In the genomic region with DNA sequence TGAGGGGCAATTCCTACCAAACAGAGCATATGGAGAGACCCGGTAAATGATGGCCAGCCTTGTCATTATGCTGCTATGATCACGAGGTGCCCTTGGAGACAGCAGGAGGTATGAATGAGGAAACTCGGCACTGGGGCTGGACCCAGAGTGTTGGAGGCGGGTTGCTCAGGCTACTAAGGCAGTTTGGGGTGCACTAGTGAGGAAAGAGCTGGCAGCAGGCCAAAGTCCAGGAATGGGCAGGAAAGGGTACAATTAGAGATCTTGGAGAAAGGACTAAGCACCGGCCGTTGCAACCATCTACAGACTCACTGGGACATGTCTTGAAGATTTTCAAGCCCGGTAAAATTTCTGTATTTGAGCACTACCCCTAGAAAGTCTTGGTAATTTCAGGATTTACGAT, we compare ENCODE assay signal across 24 cellular contexts. TPM values are rescaled to one million over a fixed set of nuclear protein-coding genes. Genes with fewer than 3 reads are reported as not detected.
A peak's percentile ranks its signal among the peaks of the same experiment; 100 is the strongest.
DNase-seq lines count a peak whose midpoint lies in the region; ATAC-seq, FAIRE-seq and TF ChIP-seq lines count a peak whose summit lies in the region.
"Had no signal": no experiment of that assay in that cellular context is flagged by ENCODE, and none has a peak within 500 bp of the region (broad histone marks: within the 10 kb centered on the region; RNA-seq: fewer than 3 reads in every experiment).

No MANE protein-coding gene starts in this region.

- DNase-seq in K562 (ENCODE audit: extremely low read depth in 1 of 4, low spot score in 3 of 4) (no peak), mucosa of descending colon (peak in 2 of 3 donors; percentile 12 to 17), spleen (peak; percentile 41), omental fat pad (ENCODE audit: low spot score) (no peak), AG20443 (ENCODE audit: low spot score) (no peak)
- DNase-seq: 8988T; ACHN; C1 segment of cervical spinal cord; Calu3; CD4-positive, alpha-beta memory T cell; COR-L47; DMS153; DND-41; GM23248; H7; HCEC 1CT had no signal

- WGBS in K562 (ENCODE audit: insufficient coverage, low coverage, missing lambda C conversion rate): 53% methylated on average over 8 of the region's 8 CpGs
- WGBS in spleen, 5 donors: 87 to 95% (median 90%) methylated on average over 8 of the region's 8 CpGs

- H3K4me1 ChIP-seq in K562 (replicated peaks in 1 of 2; ENCODE audit: control insufficient read depth in 2 of 2, insufficient read depth in 2 of 2, low read length in 2 of 2): peaks cover 10 to 11% of the 10 kb centered on the region in 2 experiments; a peak in 3 of 5 replicates
- no peaks in the 10 kb centered on the region for H3K4me1 ChIP-seq in mucosa of descending colon (ENCODE audit: low read depth)
- peaks cover 58% of the 10 kb centered on the region for H3K4me1 ChIP-seq in parathyroid adenoma
- H3K4me1 ChIP-seq in spleen: no peaks in the 10 kb centered on the region
- H3K4me1 ChIP-seq: A549 had no signal

- TF ChIP-seq POLR2A in K562 (conservative IDR thresholded peaks at IDR 0.05) (no peak), spleen (IDR thresholded peaks at IDR 0.05) (no peak)

- ATAC-seq in K562 (no peak), mucosa of descending colon (no peak), omental fat pad (ENCODE audit: low FRiP score) (no peak), HG02938 (IDR thresholded peaks at IDR 0.05; ENCODE audit: unreplicated experiment) (no peak), GM18502 (IDR thresholded peaks at IDR 0.05; ENCODE audit: poor library complexity, unreplicated experiment) (no peak)
- ATAC-seq: A549 had no signal

- H2AFZ ChIP-seq in K562 (ENCODE audit: low read depth, low read length) (no peak overlapping the region), parathyroid adenoma (no peak overlapping the region)
- H2AFZ ChIP-seq: GM23248 had no signal

- H3K4me2 ChIP-seq in K562 (ENCODE audit: insufficient read depth, low read length) (no peak overlapping the region), parathyroid adenoma (ENCODE audit: low read length) (no peak overlapping the region)
- H3K4me2 ChIP-seq: A549 had no signal

- TF ChIP-seq EP300 in K562 (IDR thresholded peaks at IDR 0.05; ENCODE audit: low read length): no peak

- H3K9me3 ChIP-seq in K562 (replicated peaks; ENCODE audit: control insufficient read depth, insufficient read depth, low read depth, low read length) (no peaks in the 10 kb centered on the region), mucosa of descending colon (no peaks in the 10 kb centered on the region), parathyroid adenoma (ENCODE audit: control insufficient read depth, low read length) (no peaks in the 10 kb centered on the region), spleen (no peaks in the 10 kb centered on the region)

- POLR2A ChIA-PET in K562 (lab: Yijun Ruan, JAX): interaction anchor here (0.8 kb wide), 1 partner anchor 211 kb away, joined by 5 read pairs; no protein-coding TSS in a partner anchor

- no peak for TF ChIP-seq RAD21 in K562 (CRISPR knock-in tag; conservative IDR thresholded peaks at IDR 0.05 in 1 of 2, IDR thresholded peaks at IDR 0.05 in 1 of 2)

- H3K9ac ChIP-seq in K562 (ENCODE audit: insufficient read depth in 1 of 2, low read depth in 2 of 2, low read length in 2 of 2) (no peak overlapping the region), parathyroid adenoma (no peak overlapping the region)
- H3K9ac ChIP-seq: GM23248 had no signal

- H3K36me3 ChIP-seq in K562 (ENCODE audit: control insufficient read depth, insufficient read depth, low read length) (no peaks in the 10 kb centered on the region), mucosa of descending colon (ENCODE audit: low read depth) (no peaks in the 10 kb centered on the region), parathyroid adenoma (ENCODE audit: control insufficient read depth, insufficient read depth, low read length) (no peaks in the 10 kb centered on the region), spleen (no peaks in the 10 kb centered on the region)

- CTCF ChIA-PET in K562 (lab: Yijun Ruan, JAX; ENCODE audit: low intra/inter-chr PET ratio): no interaction called here

- H3K4me3 ChIP-seq in K562 (no peak overlapping the region), mucosa of descending colon (no peak overlapping the region), parathyroid adenoma (ENCODE audit: low read depth, low read length) (no peak overlapping the region), spleen (no peak overlapping the region)
- H3K4me3 ChIP-seq: A549, GM23248 had no signal

- no peaks in the 10 kb centered on the region for H3K79me2 ChIP-seq in K562 (ENCODE audit: control insufficient read depth, insufficient read depth, low read length)
- no peaks in the 10 kb centered on the region for H3K79me2 ChIP-seq in parathyroid adenoma

- H4K20me1 ChIP-seq in K562 (replicated peaks; ENCODE audit: control insufficient read depth, insufficient read depth, low read length): no peaks in the 10 kb centered on the region

- TF ChIP-seq CTCF in K562 (IDR thresholded peaks at IDR 0.05 in 2 of 3, conservative IDR thresholded peaks at IDR 0.05 in 1 of 3; ENCODE audit: insufficient read depth in 2 of 3, low read depth in 1 of 3, low read length in 3 of 3): no peak
- TF ChIP-seq CTCF in mucosa of descending colon (IDR thresholded peaks at IDR 0.05): no peak
- no peak for TF ChIP-seq CTCF in parathyroid adenoma (IDR thresholded peaks at IDR 0.05)
- TF ChIP-seq CTCF in spleen (IDR thresholded peaks at IDR 0.05 in 8 of 11, conservative IDR thresholded peaks at IDR 0.05 in 3 of 11): no peak
- TF ChIP-seq CTCF in omental fat pad (IDR thresholded peaks at IDR 0.05): no peak

- H3K27ac ChIP-seq in K562 (ENCODE audit: extremely low read depth, low read depth, low read length): no peak overlapping the region
- H3K27ac ChIP-seq in parathyroid adenoma: peak overlapping the region; percentile 78
- H3K27ac ChIP-seq in spleen: no peak overlapping the region
- H3K27ac ChIP-seq: A549, GM23248 had no signal

- H3K27me3 ChIP-seq in K562 (ENCODE audit: control insufficient read depth in 2 of 2, insufficient read depth in 2 of 2, low read length in 2 of 2) (peaks cover 3 to 19% of the 10 kb centered on the region in 2 experiments; a peak in 4 of 5 replicates), parathyroid adenoma (ENCODE audit: control insufficient read depth, insufficient read depth, low read length) (no peaks in the 10 kb centered on the region), spleen (replicated peaks in 1 of 7) (peaks cover 0 to 6% (median 0%) of the 10 kb centered on the region in 7 donors)

- no TSS peak for BruUV-seq in K562 (replicated peaks; lab: Mats Ljungman, UMichigan)

- in situ Hi-C loops in K562 (cut with MboI): no loop called here

- FAIRE-seq in K562 (lab: Jason Lieb, UNC): no peak
- FAIRE-seq: A549, G401.6, GM12892, H1 had no signal

- H3K9me1 ChIP-seq in K562 (ENCODE audit: control insufficient read depth, insufficient read depth, low read length): no peaks in the 10 kb centered on the region

- intact Hi-C loops in K562 (cut with micrococcal nuclease): no loop called here
- intact Hi-C loops in mucosa of descending colon (cut with DNase I, micrococcal nuclease): no loop called here
- intact Hi-C loops in spleen (cut with DNase I; ENCODE audit: low total_unique reads): no loop called here

RNA-seq across cellular contexts. Expression of gene CD9, which starts 54.3 kb away (rescaled TPM):
- 1.1 and 6.1 TPM in 2 replicates for total RNA-seq in K562 (2011; cell fraction: chromatin; rRNA removed; ENCODE audit: low replicate concordance)
- 2.9 and 5.0 TPM in 2 replicates for total RNA-seq in K562 (2011; cell fraction: nucleolus; rRNA removed)
- total RNA-seq in K562 (2011; cell fraction: nucleoplasm; rRNA removed): 2.5 and 2.7 TPM in 2 replicates
- total RNA-seq in K562 (2014; rRNA removed) (0.41 and 0.45 TPM in 2 replicates), K562 (2014; rRNA removed; fragmentation: Illumina TruSeq; extraction: Trizol) (0.29 and 0.62 TPM in 2 replicates), K562 (2015; rRNA removed; fragmentation: Illumina TruSeq; extraction: Trizol) (0.41 and 0.43 TPM in 2 replicates), K562 (2021) (1.2 and 2.0 TPM in 2 replicates), mucosa of descending colon (100 to 1,000 TPM; 452 to 723 (median 672) TPM), spleen (100 to 1,000 TPM in 1 of 7 donors, 10 to 100 TPM in 6; 50.0 to 113 (median 75.7) TPM), omental fat pad (100 to 1,000 TPM in 2 of 4 donors, 10 to 100 TPM in 2; 68.3 to 181 (median 119) TPM)
- polyA plus RNA-seq in K562 (2011; rRNA removed) (5.6 and 11.9 TPM in 2 replicates), K562 (2014; fragmentation: Illumina TruSeq; extraction: Trizol) (0.42 and 0.65 TPM in 2 replicates), K562 (2014; fragmentation: Nextera tagmentation; extraction: Ambion mirVana) (under 1 TPM; 0.59 to 0.74 TPM), K562 (2014; rRNA removed) (0.49 and 1.2 TPM in 2 replicates), spleen (10 to 100 TPM; 16.2 to 87.4 (median 50.6) TPM)
- polyA plus RNA-seq in K562 (2011; cell fraction: cytosol; rRNA removed): 5.8 and 12.8 TPM in 2 replicates
- polyA plus RNA-seq in K562 (2011; cell fraction: nucleus; rRNA removed): 3.2 and 8.1 TPM in 2 replicates
- polyA plus RNA-seq in K562 (2012): 1.2 and 1.3 TPM in 2 replicates
- polyA minus RNA-seq in K562 (2011; rRNA and poly(A)+ RNA removed): 6.0 and 10.7 TPM in 2 replicates
- polyA minus RNA-seq in K562 (2011; cell fraction: cytosol; rRNA and poly(A)+ RNA removed): 2.6 and 6.0 TPM in 2 replicates
- 2.2 and 4.1 TPM in 2 replicates for polyA minus RNA-seq in K562 (2011; cell fraction: nucleus; rRNA and poly(A)+ RNA removed)

RNA-seq across cellular contexts. Expression of gene PLEKHG6, which starts 56.0 kb away (rescaled TPM):
- total RNA-seq in K562 (2011; cell fraction: chromatin; rRNA removed; ENCODE audit: low replicate concordance): 1.9 TPM in 1 of 2 replicates, not detected in the other
- total RNA-seq in K562 (2011; cell fraction: nucleolus; rRNA removed): 0.50 and 0.92 TPM in 2 replicates
- 0.15 and 0.29 TPM in 2 replicates for total RNA-seq in K562 (2011; cell fraction: nucleoplasm; rRNA removed)
- total RNA-seq in K562 (2014; rRNA removed) (0.33 and 0.41 TPM in 2 replicates), K562 (2014; rRNA removed; fragmentation: Illumina TruSeq; extraction: Trizol) (0.19 and 0.29 TPM in 2 replicates), K562 (2015; rRNA removed; fragmentation: Illumina TruSeq; extraction: Trizol) (not detected in 2 replicates), K562 (2021) (0.86 and 1.2 TPM in 2 replicates), mucosa of descending colon (100 to 1,000 TPM in 2 of 3 donors, 10 to 100 TPM in 1; 90.4 to 190 (median 128) TPM), spleen (1 to 10 TPM in 1 of 7 donors, under 1 TPM in 2, not detected in 4; 0.19 to 1.2 (median 0.74) TPM), omental fat pad (10 to 100 TPM; 10.1 to 77.1 (median 13.8) TPM)
- polyA plus RNA-seq in K562 (2011; rRNA removed) (0.28 and 0.38 TPM in 2 replicates), K562 (2014; fragmentation: Illumina TruSeq; extraction: Trizol) (0.18 and 0.42 TPM in 2 replicates), K562 (2014; fragmentation: Nextera tagmentation; extraction: Ambion mirVana) (not detected), K562 (2014; rRNA removed) (0.22 and 0.54 TPM in 2 replicates), spleen (under 1 TPM; 0.10 to 0.12 (median 0.11) TPM)
- 1.0 and 5.3 TPM in 2 replicates for polyA plus RNA-seq in K562 (2011; cell fraction: cytosol; rRNA removed)
- polyA plus RNA-seq in K562 (2011; cell fraction: nucleus; rRNA removed): 0.24 and 0.26 TPM in 2 replicates
- polyA plus RNA-seq in K562 (2012): 0.35 and 0.84 TPM in 2 replicates
- polyA minus RNA-seq in K562 (2011; rRNA and poly(A)+ RNA removed): 0.09 and 0.18 TPM in 2 replicates
- not detected in 2 replicates for polyA minus RNA-seq in K562 (2011; cell fraction: cytosol; rRNA and poly(A)+ RNA removed)
- polyA minus RNA-seq in K562 (2011; cell fraction: nucleus; rRNA and poly(A)+ RNA removed): 0.33 and 0.81 TPM in 2 replicates
- total RNA-seq: CD4-positive, alpha-beta memory T cell; GM23248 had no signal
- polyA plus RNA-seq: BJ had no signal

Comparison
In these comparisons a context has a peak if more than half of its experiments do, and no peak if none do; other contexts are left out.
1. DNase-seq: peak in mucosa of descending colon (2 of 3) and spleen (single experiment); none in K562 (0 of 4), omental fat pad (single experiment) and AG20443 (single experiment).
2. RNA of gene CD9, which starts 54.3 kb away (total RNA-seq): 452 to 723 TPM in mucosa of descending colon, 68.3 to 181 TPM in omental fat pad and 50.0 to 113 TPM in spleen; 0.29 to 6.1 TPM in K562; every median in the first group is over 4 times any median in the second.